In the genomic region with DNA sequence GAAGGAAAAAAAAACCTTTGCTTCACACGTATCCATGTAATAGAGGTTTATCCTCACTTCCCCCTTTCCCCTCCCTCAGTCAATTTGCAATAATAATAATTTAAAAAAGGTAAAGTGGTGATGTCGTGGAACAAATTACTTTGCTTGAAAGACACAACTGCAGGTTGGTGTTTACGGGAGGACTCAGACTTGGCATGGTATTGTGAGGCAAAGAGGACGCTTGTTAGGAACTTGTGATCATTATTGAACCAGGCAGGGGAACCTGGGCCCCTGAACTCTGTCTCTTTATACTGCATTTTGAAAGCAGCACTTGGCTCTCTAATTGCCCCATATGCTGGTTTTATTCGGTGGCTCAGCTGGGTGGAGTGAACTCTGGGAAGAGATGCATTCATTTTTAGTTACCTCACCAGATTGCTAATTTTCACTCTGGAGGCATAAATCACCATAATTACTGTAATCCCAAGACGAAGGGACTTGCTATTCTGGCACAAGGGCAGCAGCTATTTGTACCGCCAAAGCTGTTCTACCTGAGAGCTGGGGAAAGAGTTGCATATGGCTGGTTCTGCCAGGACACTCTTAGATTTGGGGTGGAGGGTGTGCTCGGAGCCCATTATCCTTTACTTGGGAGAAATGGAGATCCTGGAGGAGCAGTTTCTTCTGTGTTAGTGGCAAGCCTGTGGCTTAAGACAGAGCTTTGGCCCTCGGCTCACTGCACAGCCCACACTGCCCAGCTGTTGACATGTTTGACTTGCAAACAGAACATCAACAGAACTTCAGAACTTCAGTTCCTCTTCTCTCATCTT, we compare ENCODE assay signal across 1 cellular context.
A peak's percentile ranks its signal among the peaks of the same experiment; 100 is the strongest.
TF ChIP-seq lines count a peak whose summit lies in the region.

No MANE protein-coding gene starts in this region.

TF ChIP-seq in HepG2, 621 proteins besides CTCF, POLR2A, EP300 and RAD21 (continued from another document and continues in another):
- TF ChIP-seq, protein P1, sequence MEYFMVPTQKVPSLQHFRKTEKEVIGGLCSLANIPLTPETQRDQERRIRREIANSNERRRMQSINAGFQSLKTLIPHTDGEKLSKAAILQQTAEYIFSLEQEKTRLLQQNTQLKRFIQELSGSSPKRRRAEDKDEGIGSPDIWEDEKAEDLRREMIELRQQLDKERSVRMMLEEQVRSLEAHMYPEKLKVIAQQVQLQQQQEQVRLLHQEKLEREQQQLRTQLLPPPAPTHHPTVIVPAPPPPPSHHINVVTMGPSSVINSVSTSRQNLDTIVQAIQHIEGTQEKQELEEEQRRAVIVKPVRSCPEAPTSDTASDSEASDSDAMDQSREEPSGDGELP (IDR thresholded peaks at IDR 0.05; ENCODE audit: borderline replicate concordance, low read depth), result peak; percentile 64
- peak; percentile 86 for TF ChIP-seq ASH2L (IDR thresholded peaks at IDR 0.05; ENCODE audit: insufficient read length, low read depth, low read length)
- TF ChIP-seq, protein P2, sequence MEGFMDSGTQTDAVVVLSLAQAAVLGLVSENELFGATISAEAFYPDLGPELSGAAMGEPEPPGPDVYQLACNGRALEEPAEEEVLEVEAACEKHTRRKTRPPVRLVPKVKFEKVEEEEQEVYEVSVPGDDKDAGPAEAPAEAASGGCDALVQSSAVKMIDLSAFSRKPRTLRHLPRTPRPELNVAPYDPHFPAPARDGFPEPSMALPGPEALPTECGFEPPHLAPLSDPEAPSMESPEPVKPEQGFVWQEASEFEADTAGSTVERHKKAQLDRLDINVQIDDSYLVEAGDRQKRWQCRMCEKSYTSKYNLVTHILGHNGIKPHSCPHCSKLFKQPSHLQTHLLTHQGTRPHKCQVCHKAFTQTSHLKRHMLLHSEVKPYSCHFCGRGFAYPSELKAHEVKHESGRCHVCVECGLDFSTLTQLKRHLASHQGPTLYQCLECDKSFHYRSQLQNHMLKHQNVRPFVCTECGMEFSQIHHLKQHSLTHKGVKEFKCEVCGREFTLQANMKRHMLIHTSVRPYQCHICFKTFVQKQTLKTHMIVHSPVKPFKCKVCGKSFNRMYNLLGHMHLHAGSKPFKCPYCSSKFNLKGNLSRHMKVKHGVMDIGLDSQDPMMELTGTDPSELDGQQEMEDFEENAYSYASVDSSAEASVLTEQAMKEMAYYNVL (CRISPR knock-in tag; IDR thresholded peaks at IDR 0.05; ENCODE audit: borderline replicate concordance), result peak; percentile 69; the same call in 1 of the 2 replicates
- peak; percentile 68 for TF ChIP-seq HNF4G (IDR thresholded peaks at IDR 0.05; ENCODE audit: borderline replicate concordance, low read depth, low read length)
- 0 out of 2 replicates have a peak, but pooled peaks have one; percentile 24 for TF ChIP-seq HNF4G (CRISPR knock-in tag; IDR thresholded peaks at IDR 0.05; ENCODE audit: borderline replicate concordance, low read depth)
- TF ChIP-seq DMAP1 (CRISPR knock-in tag; IDR thresholded peaks at IDR 0.05), result no peak
- TF ChIP-seq FIP1L1 (IDR thresholded peaks at IDR 0.05; ENCODE audit: borderline replicate concordance, insufficient read depth, low read depth, low read length), result no peak
- peak in 1 of 2 experiments; percentile 64; a peak in 1 of 4 replicates for TF ChIP-seq KLF16 (CRISPR knock-in tag; IDR thresholded peaks at IDR 0.05)
- no peak for TF ChIP-seq FOXK2 (IDR thresholded peaks at IDR 0.05)
- TF ChIP-seq TP53 (CRISPR knock-in tag; conservative IDR thresholded peaks at IDR 0.05), result 0 out of 2 replicates have a peak, but pooled peaks have one; percentile 19
- peak; percentile 63; the same call in 1 of the 2 replicates for TF ChIP-seq ZSCAN31 (CRISPR knock-in tag; IDR thresholded peaks at IDR 0.05; ENCODE audit: low read depth)
- no peak for TF ChIP-seq HNRNPL (IDR thresholded peaks at IDR 0.05; ENCODE audit: low read depth, low read length)
- TF ChIP-seq, protein P3, sequence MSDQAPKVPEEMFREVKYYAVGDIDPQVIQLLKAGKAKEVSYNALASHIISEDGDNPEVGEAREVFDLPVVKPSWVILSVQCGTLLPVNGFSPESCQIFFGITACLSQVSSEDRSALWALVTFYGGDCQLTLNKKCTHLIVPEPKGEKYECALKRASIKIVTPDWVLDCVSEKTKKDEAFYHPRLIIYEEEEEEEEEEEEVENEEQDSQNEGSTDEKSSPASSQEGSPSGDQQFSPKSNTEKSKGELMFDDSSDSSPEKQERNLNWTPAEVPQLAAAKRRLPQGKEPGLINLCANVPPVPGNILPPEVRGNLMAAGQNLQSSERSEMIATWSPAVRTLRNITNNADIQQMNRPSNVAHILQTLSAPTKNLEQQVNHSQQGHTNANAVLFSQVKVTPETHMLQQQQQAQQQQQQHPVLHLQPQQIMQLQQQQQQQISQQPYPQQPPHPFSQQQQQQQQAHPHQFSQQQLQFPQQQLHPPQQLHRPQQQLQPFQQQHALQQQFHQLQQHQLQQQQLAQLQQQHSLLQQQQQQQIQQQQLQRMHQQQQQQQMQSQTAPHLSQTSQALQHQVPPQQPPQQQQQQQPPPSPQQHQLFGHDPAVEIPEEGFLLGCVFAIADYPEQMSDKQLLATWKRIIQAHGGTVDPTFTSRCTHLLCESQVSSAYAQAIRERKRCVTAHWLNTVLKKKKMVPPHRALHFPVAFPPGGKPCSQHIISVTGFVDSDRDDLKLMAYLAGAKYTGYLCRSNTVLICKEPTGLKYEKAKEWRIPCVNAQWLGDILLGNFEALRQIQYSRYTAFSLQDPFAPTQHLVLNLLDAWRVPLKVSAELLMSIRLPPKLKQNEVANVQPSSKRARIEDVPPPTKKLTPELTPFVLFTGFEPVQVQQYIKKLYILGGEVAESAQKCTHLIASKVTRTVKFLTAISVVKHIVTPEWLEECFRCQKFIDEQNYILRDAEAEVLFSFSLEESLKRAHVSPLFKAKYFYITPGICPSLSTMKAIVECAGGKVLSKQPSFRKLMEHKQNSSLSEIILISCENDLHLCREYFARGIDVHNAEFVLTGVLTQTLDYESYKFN (CRISPR knock-in tag; conservative IDR thresholded peaks at IDR 0.05), result peak; percentile 98
- TF ChIP-seq, protein P4, sequence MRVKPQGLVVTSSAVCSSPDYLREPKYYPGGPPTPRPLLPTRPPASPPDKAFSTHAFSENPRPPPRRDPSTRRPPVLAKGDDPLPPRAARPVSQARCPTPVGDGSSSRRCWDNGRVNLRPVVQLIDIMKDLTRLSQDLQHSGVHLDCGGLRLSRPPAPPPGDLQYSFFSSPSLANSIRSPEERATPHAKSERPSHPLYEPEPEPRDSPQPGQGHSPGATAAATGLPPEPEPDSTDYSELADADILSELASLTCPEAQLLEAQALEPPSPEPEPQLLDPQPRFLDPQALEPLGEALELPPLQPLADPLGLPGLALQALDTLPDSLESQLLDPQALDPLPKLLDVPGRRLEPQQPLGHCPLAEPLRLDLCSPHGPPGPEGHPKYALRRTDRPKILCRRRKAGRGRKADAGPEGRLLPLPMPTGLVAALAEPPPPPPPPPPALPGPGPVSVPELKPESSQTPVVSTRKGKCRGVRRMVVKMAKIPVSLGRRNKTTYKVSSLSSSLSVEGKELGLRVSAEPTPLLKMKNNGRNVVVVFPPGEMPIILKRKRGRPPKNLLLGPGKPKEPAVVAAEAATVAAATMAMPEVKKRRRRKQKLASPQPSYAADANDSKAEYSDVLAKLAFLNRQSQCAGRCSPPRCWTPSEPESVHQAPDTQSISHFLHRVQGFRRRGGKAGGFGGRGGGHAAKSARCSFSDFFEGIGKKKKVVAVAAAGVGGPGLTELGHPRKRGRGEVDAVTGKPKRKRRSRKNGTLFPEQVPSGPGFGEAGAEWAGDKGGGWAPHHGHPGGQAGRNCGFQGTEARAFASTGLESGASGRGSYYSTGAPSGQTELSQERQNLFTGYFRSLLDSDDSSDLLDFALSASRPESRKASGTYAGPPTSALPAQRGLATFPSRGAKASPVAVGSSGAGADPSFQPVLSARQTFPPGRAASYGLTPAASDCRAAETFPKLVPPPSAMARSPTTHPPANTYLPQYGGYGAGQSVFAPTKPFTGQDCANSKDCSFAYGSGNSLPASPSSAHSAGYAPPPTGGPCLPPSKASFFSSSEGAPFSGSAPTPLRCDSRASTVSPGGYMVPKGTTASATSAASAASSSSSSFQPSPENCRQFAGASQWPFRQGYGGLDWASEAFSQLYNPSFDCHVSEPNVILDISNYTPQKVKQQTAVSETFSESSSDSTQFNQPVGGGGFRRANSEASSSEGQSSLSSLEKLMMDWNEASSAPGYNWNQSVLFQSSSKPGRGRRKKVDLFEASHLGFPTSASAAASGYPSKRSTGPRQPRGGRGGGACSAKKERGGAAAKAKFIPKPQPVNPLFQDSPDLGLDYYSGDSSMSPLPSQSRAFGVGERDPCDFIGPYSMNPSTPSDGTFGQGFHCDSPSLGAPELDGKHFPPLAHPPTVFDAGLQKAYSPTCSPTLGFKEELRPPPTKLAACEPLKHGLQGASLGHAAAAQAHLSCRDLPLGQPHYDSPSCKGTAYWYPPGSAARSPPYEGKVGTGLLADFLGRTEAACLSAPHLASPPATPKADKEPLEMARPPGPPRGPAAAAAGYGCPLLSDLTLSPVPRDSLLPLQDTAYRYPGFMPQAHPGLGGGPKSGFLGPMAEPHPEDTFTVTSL (CRISPR knock-in tag; IDR thresholded peaks at IDR 0.05; ENCODE audit: borderline replicate concordance), result peak; percentile 86; the same call in 1 of the 2 replicates
- 0 out of 2 replicates have a peak, but pooled peaks have one; percentile 74 for TF ChIP-seq ZNF556 (CRISPR knock-in tag; IDR thresholded peaks at IDR 0.05; ENCODE audit: borderline replicate concordance)
- TF ChIP-seq ZNF572 (CRISPR knock-in tag; IDR thresholded peaks at IDR 0.05), result peak; percentile 53; the same call in 1 of the 2 replicates
- 0 out of 2 replicates have a peak, but pooled peaks have one; percentile 13 for TF ChIP-seq TBX3 (IDR thresholded peaks at IDR 0.05; ENCODE audit: borderline replicate concordance)
- TF ChIP-seq ZMYM3 (CRISPR knock-in tag; IDR thresholded peaks at IDR 0.05), result 0 out of 2 replicates have a peak, but pooled peaks have one; percentile 49
- TF ChIP-seq, protein P5, sequence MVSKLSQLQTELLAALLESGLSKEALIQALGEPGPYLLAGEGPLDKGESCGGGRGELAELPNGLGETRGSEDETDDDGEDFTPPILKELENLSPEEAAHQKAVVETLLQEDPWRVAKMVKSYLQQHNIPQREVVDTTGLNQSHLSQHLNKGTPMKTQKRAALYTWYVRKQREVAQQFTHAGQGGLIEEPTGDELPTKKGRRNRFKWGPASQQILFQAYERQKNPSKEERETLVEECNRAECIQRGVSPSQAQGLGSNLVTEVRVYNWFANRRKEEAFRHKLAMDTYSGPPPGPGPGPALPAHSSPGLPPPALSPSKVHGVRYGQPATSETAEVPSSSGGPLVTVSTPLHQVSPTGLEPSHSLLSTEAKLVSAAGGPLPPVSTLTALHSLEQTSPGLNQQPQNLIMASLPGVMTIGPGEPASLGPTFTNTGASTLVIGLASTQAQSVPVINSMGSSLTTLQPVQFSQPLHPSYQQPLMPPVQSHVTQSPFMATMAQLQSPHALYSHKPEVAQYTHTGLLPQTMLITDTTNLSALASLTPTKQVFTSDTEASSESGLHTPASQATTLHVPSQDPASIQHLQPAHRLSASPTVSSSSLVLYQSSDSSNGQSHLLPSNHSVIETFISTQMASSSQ (IDR thresholded peaks at IDR 0.05; ENCODE audit: low read depth), result no peak; the same call in 1 of the 2 replicates
- TF ChIP-seq, protein P5 (CRISPR knock-in tag; IDR thresholded peaks at IDR 0.05; ENCODE audit: borderline replicate concordance), result no peak; the same call in 1 of the 2 replicates
- TF ChIP-seq, protein P6, sequence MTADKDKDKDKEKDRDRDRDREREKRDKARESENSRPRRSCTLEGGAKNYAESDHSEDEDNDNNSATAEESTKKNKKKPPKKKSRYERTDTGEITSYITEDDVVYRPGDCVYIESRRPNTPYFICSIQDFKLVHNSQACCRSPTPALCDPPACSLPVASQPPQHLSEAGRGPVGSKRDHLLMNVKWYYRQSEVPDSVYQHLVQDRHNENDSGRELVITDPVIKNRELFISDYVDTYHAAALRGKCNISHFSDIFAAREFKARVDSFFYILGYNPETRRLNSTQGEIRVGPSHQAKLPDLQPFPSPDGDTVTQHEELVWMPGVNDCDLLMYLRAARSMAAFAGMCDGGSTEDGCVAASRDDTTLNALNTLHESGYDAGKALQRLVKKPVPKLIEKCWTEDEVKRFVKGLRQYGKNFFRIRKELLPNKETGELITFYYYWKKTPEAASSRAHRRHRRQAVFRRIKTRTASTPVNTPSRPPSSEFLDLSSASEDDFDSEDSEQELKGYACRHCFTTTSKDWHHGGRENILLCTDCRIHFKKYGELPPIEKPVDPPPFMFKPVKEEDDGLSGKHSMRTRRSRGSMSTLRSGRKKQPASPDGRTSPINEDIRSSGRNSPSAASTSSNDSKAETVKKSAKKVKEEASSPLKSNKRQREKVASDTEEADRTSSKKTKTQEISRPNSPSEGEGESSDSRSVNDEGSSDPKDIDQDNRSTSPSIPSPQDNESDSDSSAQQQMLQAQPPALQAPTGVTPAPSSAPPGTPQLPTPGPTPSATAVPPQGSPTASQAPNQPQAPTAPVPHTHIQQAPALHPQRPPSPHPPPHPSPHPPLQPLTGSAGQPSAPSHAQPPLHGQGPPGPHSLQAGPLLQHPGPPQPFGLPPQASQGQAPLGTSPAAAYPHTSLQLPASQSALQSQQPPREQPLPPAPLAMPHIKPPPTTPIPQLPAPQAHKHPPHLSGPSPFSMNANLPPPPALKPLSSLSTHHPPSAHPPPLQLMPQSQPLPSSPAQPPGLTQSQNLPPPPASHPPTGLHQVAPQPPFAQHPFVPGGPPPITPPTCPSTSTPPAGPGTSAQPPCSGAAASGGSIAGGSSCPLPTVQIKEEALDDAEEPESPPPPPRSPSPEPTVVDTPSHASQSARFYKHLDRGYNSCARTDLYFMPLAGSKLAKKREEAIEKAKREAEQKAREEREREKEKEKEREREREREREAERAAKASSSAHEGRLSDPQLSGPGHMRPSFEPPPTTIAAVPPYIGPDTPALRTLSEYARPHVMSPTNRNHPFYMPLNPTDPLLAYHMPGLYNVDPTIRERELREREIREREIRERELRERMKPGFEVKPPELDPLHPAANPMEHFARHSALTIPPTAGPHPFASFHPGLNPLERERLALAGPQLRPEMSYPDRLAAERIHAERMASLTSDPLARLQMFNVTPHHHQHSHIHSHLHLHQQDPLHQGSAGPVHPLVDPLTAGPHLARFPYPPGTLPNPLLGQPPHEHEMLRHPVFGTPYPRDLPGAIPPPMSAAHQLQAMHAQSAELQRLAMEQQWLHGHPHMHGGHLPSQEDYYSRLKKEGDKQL (CRISPR knock-in tag; IDR thresholded peaks at IDR 0.05; ENCODE audit: low read depth), result 0 out of 2 replicates have a peak, but pooled peaks have one; percentile 8
- peak; percentile 54 for TF ChIP-seq BCL6 (CRISPR knock-in tag; IDR thresholded peaks at IDR 0.05)
- 0 out of 2 replicates have a peak, but pooled peaks have one; percentile 36 for TF ChIP-seq ZNF101 (CRISPR knock-in tag; IDR thresholded peaks at IDR 0.05; ENCODE audit: borderline replicate concordance, low read depth)
- 0 out of 2 replicates have a peak, but pooled peaks have one; percentile 64 for TF ChIP-seq ZNF775 (CRISPR knock-in tag; IDR thresholded peaks at IDR 0.05; ENCODE audit: borderline replicate concordance)
